1 cellular context compared by ENCODE assay signal in the genomic region with DNA sequence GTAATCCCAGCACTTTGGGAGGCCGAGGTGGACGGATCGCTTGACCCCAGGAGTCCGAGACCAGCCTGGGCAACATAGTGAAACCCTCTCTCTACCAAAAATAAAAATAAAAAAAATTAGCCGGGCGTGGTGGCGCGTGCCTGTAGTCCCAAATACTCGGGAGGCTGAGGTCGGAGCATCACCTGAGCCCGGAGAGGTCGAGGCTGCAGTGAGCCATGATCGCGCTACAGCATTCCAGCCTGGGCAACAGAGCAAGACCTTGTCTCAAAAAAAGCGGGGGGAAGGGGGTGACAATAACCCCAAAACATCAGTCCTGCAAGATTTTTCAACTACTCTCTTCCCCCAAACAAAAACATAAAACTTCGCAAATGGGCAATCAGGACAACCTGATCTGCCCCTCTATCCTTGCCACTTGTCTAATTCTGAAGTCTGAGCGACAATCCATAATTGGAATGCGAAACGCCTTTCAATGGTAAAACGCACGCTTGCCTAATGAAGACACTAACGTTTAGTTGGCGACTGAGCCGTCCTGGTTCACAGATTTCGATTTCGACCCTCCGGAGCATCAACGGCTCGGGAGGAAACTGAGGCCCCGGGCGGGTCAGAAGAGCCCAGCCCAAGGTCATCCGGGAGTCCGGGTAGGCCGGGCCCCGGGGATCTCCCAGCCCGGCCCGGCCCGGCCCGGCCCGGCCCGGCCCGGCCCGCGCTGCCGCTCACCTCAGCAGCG.
TF ChIP-seq lines count a peak whose summit lies in the region.

No MANE protein-coding gene starts in this region.

TF ChIP-seq in endothelial cell of umbilical vein, 7 proteins besides CTCF, POLR2A, EP300 and RAD21 (continued from another document):
- TF ChIP-seq, protein P1, sequence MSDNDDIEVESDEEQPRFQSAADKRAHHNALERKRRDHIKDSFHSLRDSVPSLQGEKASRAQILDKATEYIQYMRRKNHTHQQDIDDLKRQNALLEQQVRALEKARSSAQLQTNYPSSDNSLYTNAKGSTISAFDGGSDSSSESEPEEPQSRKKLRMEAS (IDR thresholded peaks at IDR 0.05; ENCODE audit: insufficient read depth, insufficient read length) = no peak
- no peak for TF ChIP-seq POLR2AphosphoS5 (IDR thresholded peaks at IDR 0.05; ENCODE audit: insufficient read depth, low read depth, low read length)
- no peak for TF ChIP-seq EZH2 (IDR thresholded peaks at IDR 0.05; ENCODE audit: borderline replicate concordance, low read depth, low read length, severe bottlenecking)
- TF ChIP-seq GATA2 (IDR thresholded peaks at IDR 0.05; ENCODE audit: insufficient read depth, insufficient read length, low read depth, low read length) = no peak
TF ChIP-seq in endothelial cell of umbilical vein: peak in this region for 0.
